Comparison of ENCODE assay signal across 35 cellular contexts in the genomic region with DNA sequence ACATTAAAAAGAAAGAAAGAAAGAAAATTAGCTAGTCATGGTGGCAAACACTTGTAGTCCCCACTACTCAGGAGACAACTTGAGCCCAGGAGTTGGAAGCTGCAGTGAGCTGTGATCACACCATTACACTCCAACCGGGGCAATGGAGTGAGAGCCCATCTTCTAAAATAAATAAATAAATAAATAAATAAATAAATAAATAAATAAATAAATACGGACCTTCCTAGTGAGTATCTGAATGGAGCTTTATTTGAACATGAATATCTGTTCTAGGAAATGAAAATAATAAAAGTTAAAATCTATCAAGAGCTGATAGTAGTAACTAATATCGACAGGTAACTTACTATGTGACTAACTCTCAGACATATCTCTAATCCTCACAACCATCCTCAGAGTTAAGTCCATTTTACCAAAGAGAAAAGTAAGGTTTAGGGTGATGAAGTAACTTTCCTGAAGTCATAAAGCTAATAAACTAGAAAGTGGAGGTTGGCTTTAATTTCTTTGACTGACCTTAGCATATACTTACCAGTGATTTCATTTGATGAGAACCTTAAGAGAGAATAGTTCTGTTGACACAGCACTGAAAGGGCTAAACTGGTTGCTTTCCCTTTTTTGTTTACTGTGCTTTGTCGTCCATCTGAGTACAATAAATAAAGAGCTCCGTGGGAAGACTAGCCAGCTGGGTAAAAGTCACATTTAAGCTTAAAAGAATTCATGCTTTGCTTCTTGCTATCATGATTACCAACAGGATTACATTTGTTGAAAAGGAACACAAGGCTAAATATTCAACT. TPM values are rescaled to one million over a fixed set of nuclear protein-coding genes. Genes with fewer than 3 reads are reported as not detected.
"Had no signal": no experiment of that assay in that cellular context is flagged by ENCODE, and none has a peak within 500 bp of the region (broad histone marks: within the 10 kb centered on the region; RNA-seq: fewer than 3 reads in every experiment).

No MANE protein-coding gene starts in this region.

- H3K27ac ChIP-seq: KMS-11, SJCRH30, SK-N-MC had no signal

- H3K9me3 ChIP-seq: SJCRH30 had no signal

- H3K36me3 Mint-ChIP-seq: activated naive CD4-positive, alpha-beta T cell treated with anti-CD3 and anti-CD28 coated beads, Interleukin-2, amount 10 ng/mL, durations not matched to agents 7 days and 5 days; brain; WTC11 had no signal

- H3K36me3 ChIP-seq: SJCRH30 had no signal

- H3K4me2 ChIP-seq: KMS-11 had no signal

- H3K27ac Mint-ChIP-seq: activated CD4-positive, alpha-beta T cell treated with anti-CD3 and anti-CD28 coated beads for 36 hours; activated CD4-positive, alpha-beta T cell treated with anti-CD3 and anti-CD28 coated beads, Interleukin-2, amount 10 ng/mL, durations not matched to agents 7 days and 5 days; activated naive CD4-positive, alpha-beta T cell treated with anti-CD3 and anti-CD28 coated beads, Interleukin-2, amount 10 ng/mL, durations not matched to agents 7 days and 5 days; activated naive CD8-positive, alpha-beta T cell; activated naive CD8-positive, alpha-beta T cell treated with anti-CD3 and anti-CD28 coated beads, Interleukin-2, amount 50 U/mL, for 24 hours; brain; T-helper 1 cell treated with Interleukin-12 subunit alpha and Interleukin-12 subunit beta and Interleukin-4 antibody, amounts not matched to agents 30 μg/mL and 1 μg/mL, for 36 hours; T-helper 2 cell treated with Interferon-gamma antibody and Interleukin-4, amounts not matched to agents 5 μg/mL and 100 μg/mL, for 36 hours; WTC11 had no signal

- H3K9ac ChIP-seq: KMS-11 had no signal

- H3K4me1 ChIP-seq: SJCRH30 had no signal

- H3K4me3 ChIP-seq: SJCRH30, SK-N-MC had no signal

- H3K27me3 ChIP-seq: SJCRH30 had no signal

- H3K4me1 Mint-ChIP-seq: activated naive CD4-positive, alpha-beta T cell treated with anti-CD3 and anti-CD28 coated beads, Interleukin-2, amount 10 ng/mL, durations not matched to agents 7 days and 5 days; brain; WTC11 had no signal

- H3K4me3 Mint-ChIP-seq: activated CD4-positive, alpha-beta T cell treated with anti-CD3 and anti-CD28 coated beads for 36 hours; activated CD4-positive, alpha-beta T cell treated with anti-CD3 and anti-CD28 coated beads, Interleukin-2, amount 10 ng/mL, durations not matched to agents 7 days and 5 days; activated naive CD4-positive, alpha-beta T cell treated with anti-CD3 and anti-CD28 coated beads, Interleukin-2, amount 10 ng/mL, durations not matched to agents 7 days and 5 days; activated naive CD8-positive, alpha-beta T cell; activated naive CD8-positive, alpha-beta T cell treated with anti-CD3 and anti-CD28 coated beads, Interleukin-2, amount 50 U/mL, for 24 hours; brain; T-helper 1 cell treated with Interleukin-12 subunit alpha and Interleukin-12 subunit beta and Interleukin-4 antibody, amounts not matched to agents 30 μg/mL and 1 μg/mL, for 36 hours; T-helper 2 cell treated with Interferon-gamma antibody and Interleukin-4, amounts not matched to agents 5 μg/mL and 100 μg/mL, for 36 hours; WTC11 had no signal

- H3K9me3 Mint-ChIP-seq: activated naive CD4-positive, alpha-beta T cell treated with anti-CD3 and anti-CD28 coated beads, Interleukin-2, amount 10 ng/mL, durations not matched to agents 7 days and 5 days; activated naive CD8-positive, alpha-beta T cell treated with anti-CD3 and anti-CD28 coated beads, Interleukin-2, amount 50 U/mL, for 24 hours had no signal

- ATAC-seq: activated CD4-positive, alpha-beta T cell treated with anti-CD3 and anti-CD28 coated beads for 36 hours; activated CD4-positive, CD25-positive, alpha-beta regulatory T cell treated with anti-CD3 and anti-CD28 coated beads, Interleukin-2, amount 50 U/mL, for 24 hours; activated naive CD8-positive, alpha-beta T cell treated with anti-CD3 and anti-CD28 coated beads, Interleukin-2, amount 50 U/mL, for 24 hours; Panc1; WTC11 had no signal

- DNase-seq: activated CD4-positive, alpha-beta T cell treated with anti-CD3 and anti-CD28 coated beads for 36 hours; activated CD4-positive, alpha-beta T cell treated with anti-CD3 and anti-CD28 coated beads, Interleukin-2, amount 10 ng/mL, durations not matched to agents 7 days and 5 days; activated CD4-positive, alpha-beta T cell treated with anti-CD3 and anti-CD28 coated beads, Interleukin-2, amount 50 U/mL, for 48 hours; activated CD8-positive, alpha-beta memory T cell treated with anti-CD3 and anti-CD28 coated beads, Interleukin-2, amount 50 U/mL, for 4 hours; activated effector memory CD4-positive, alpha-beta T cell treated with Interleukin-2 at 50 U/mL for 16 hours; activated naive CD4-positive, alpha-beta T cell treated with anti-CD3 and anti-CD28 coated beads, Interleukin-2, amount 10 ng/mL, durations not matched to agents 7 days and 5 days; activated naive CD8-positive, alpha-beta T cell treated with anti-CD3 and anti-CD28 coated beads, Interleukin-2, amount 50 U/mL, for 24 hours; activated T-cell treated with anti-CD3 and anti-CD28 coated beads, Interleukin-2, amount 50 U/mL, for 48 hours; anterior cingulate cortex; caudate nucleus; cerebellar nuclear complex; NCI-H1092 treated with DMSO at 0.1 percent for 48 hours; NCI-H146; NCI-H187; NCI-H2081 treated with DMSO at 0.1 percent for 48 hours; NCI-H226; NCI-H446 treated with DMSO at 0.1 percent for 48 hours; NCI-H524; NCI-H69; SHP77; SJCRH30 had no signal

- FAIRE-seq: bronchial epithelial cell, TTC549 had no signal

- H3K27me3 Mint-ChIP-seq: activated CD4-positive, alpha-beta T cell treated with anti-CD3 and anti-CD28 coated beads for 36 hours; activated CD4-positive, alpha-beta T cell treated with anti-CD3 and anti-CD28 coated beads, Interleukin-2, amount 10 ng/mL, durations not matched to agents 7 days and 5 days; activated naive CD8-positive, alpha-beta T cell; activated naive CD8-positive, alpha-beta T cell treated with anti-CD3 and anti-CD28 coated beads, Interleukin-2, amount 50 U/mL, for 24 hours had no signal

RNA-seq across cellular contexts. Expression of gene ENTHD1, which starts 22.4 kb away (rescaled TPM):
- total RNA-seq: bronchial epithelial cell, LHCN-M2, M059J, RPMI7951, SJCRH30, WTC11 had no signal

RNA-seq across cellular contexts. Expression of gene GRAP2, which starts 29.7 kb away (rescaled TPM):
- total RNA-seq: bronchial epithelial cell, LHCN-M2, SJCRH30 had no signal
